9 cellular contexts compared by ENCODE assay signal in the genomic region with DNA sequence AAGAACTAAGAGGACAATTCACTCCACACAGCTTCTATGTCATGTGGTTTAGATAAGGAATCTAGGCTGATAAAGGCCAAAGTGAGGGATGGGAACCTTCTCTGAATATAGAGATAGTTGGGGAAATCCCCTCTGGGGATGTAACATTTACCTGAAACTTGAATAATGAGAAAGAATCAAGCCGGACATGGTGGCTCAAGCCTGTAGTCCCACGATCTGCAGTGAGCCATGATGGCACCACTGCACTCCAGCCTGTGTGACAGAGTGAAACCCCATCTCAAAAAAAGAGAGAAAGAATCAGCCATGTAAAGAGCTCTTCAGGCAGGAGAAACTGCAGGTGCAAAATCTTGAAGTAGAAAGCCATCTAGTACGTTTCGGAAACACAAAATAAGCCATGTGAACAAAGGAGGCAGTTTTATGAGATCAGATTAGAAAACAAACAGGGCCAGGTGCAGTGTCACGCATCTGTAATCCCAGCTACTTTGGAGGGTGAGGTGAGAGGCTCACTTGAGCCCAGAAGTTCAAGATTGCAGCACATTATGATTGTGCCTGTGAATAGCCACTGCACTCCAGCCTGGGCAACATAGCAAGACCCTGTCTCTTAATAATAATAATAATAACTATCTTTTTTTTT. TPM values are rescaled to one million over a fixed set of nuclear protein-coding genes. Genes with fewer than 3 reads are reported as not detected.
DNase-seq lines count a peak whose midpoint lies in the region; ATAC-seq and TF ChIP-seq lines count a peak whose summit lies in the region.
"Had no signal": no experiment of that assay in that cellular context is flagged by ENCODE, and none has a peak within 500 bp of the region (broad histone marks: within the 10 kb centered on the region; RNA-seq: fewer than 3 reads in every experiment).

No MANE protein-coding gene starts in this region.

- no peak overlapping the region for H3K27ac ChIP-seq in CD4-positive, alpha-beta memory T cell (ENCODE audit: low read depth, low read length)

- intact Hi-C loops in activated T-helper 2 cell treated with anti-CD3 and anti-CD28 coated beads, Interferon-gamma antibody, Interleukin-2, Interleukin-4, amounts not matched to agents 10 μg/mL and 5 μg/mL and 100 μg/mL, durations not matched to agents 14 hours and 24 hours and 36 hours (cut with micrococcal nuclease), result no loop called here
- intact Hi-C loops in CD4-positive, alpha-beta memory T cell (cut with micrococcal nuclease), result no loop called here

- H3K4me3 Mint-ChIP-seq in activated T-helper 2 cell treated with anti-CD3 and anti-CD28 coated beads, Interferon-gamma antibody, Interleukin-2, Interleukin-4, amounts not matched to agents 10 μg/mL and 5 μg/mL and 100 μg/mL, durations not matched to agents 14 hours and 24 hours and 36 hours (ENCODE audit: low read depth), result no peak overlapping the region
- peak overlapping the region in 1 of 8 donors; percentile 14 for H3K4me3 Mint-ChIP-seq in CD4-positive, alpha-beta memory T cell
- no peak overlapping the region for H3K4me3 Mint-ChIP-seq in HFFc6
- H3K4me3 Mint-ChIP-seq: activated naive CD4-positive, alpha-beta T cell treated with anti-CD3 and anti-CD28 coated beads, Interleukin-2, amount 50 U/mL, for 24 hours had no signal

- no peaks in the 10 kb centered on the region for H3K36me3 Mint-ChIP-seq in activated T-helper 2 cell treated with anti-CD3 and anti-CD28 coated beads, Interferon-gamma antibody, Interleukin-2, Interleukin-4, amounts not matched to agents 10 μg/mL and 5 μg/mL and 100 μg/mL, durations not matched to agents 14 hours and 24 hours and 36 hours (ENCODE audit: low read depth)
- H3K36me3 Mint-ChIP-seq in CD4-positive, alpha-beta memory T cell, result peaks cover 0 to 2% of the 10 kb centered on the region in 2 donors
- peaks cover 1% of the 10 kb centered on the region for H3K36me3 Mint-ChIP-seq in HFFc6 (ENCODE audit: low read depth)
- H3K36me3 Mint-ChIP-seq: activated naive CD4-positive, alpha-beta T cell treated with anti-CD3 and anti-CD28 coated beads, Interleukin-2, amount 50 U/mL, for 24 hours had no signal

- H3K27ac Mint-ChIP-seq in activated T-helper 2 cell treated with anti-CD3 and anti-CD28 coated beads, Interferon-gamma antibody, Interleukin-2, Interleukin-4, amounts not matched to agents 10 μg/mL and 5 μg/mL and 100 μg/mL, durations not matched to agents 14 hours and 24 hours and 36 hours, result no peak overlapping the region
- H3K27ac Mint-ChIP-seq in CD4-positive, alpha-beta memory T cell, result no peak overlapping the region
- no peak overlapping the region for H3K27ac Mint-ChIP-seq in HFFc6
- H3K27ac Mint-ChIP-seq: activated naive CD4-positive, alpha-beta T cell treated with anti-CD3 and anti-CD28 coated beads, Interleukin-2, amount 50 U/mL, for 24 hours had no signal

- H3K4me3 ChIP-seq in GM12865 (ENCODE audit: low read depth, low read length), result peak overlapping the region; percentile 16; the same call in 1 of the 2 replicates
- H3K4me3 ChIP-seq in CD4-positive, alpha-beta memory T cell (ENCODE audit: low read length in 2 of 2), result no peak overlapping the region

- peaks cover 37% of the 10 kb centered on the region for H3K27me3 Mint-ChIP-seq in activated T-helper 2 cell treated with anti-CD3 and anti-CD28 coated beads, Interferon-gamma antibody, Interleukin-2, Interleukin-4, amounts not matched to agents 10 μg/mL and 5 μg/mL and 100 μg/mL, durations not matched to agents 14 hours and 24 hours and 36 hours (ENCODE audit: low read depth)
- peaks cover 0 to 2% of the 10 kb centered on the region in 2 donors for H3K27me3 Mint-ChIP-seq in CD4-positive, alpha-beta memory T cell
- H3K27me3 Mint-ChIP-seq in HFFc6 (ENCODE audit: insufficient read depth), result peaks cover 2% of the 10 kb centered on the region; the same call in 1 of the 2 replicates
- H3K27me3 Mint-ChIP-seq: activated naive CD4-positive, alpha-beta T cell treated with anti-CD3 and anti-CD28 coated beads, Interleukin-2, amount 50 U/mL, for 24 hours had no signal

- no peaks in the 10 kb centered on the region for H3K9me3 ChIP-seq in CD4-positive, alpha-beta memory T cell (ENCODE audit: control insufficient read depth in 1 of 2, low read length in 2 of 2)

- H3K9me3 Mint-ChIP-seq in activated T-helper 2 cell treated with anti-CD3 and anti-CD28 coated beads, Interferon-gamma antibody, Interleukin-2, Interleukin-4, amounts not matched to agents 10 μg/mL and 5 μg/mL and 100 μg/mL, durations not matched to agents 14 hours and 24 hours and 36 hours, result no peaks in the 10 kb centered on the region
- H3K9me3 Mint-ChIP-seq in CD4-positive, alpha-beta memory T cell, result no peaks in the 10 kb centered on the region
- H3K9me3 Mint-ChIP-seq in HFFc6, result no peaks in the 10 kb centered on the region
- H3K9me3 Mint-ChIP-seq: activated naive CD4-positive, alpha-beta T cell treated with anti-CD3 and anti-CD28 coated beads, Interleukin-2, amount 50 U/mL, for 24 hours had no signal

- TF ChIP-seq CTCF in GM12865 (IDR thresholded peaks at IDR 0.05; ENCODE audit: insufficient read depth, low read depth, low read length, missing control alignments), result no peak
- TF ChIP-seq CTCF in HFFc6 (IDR thresholded peaks at IDR 0.05), result no peak

- POLR2A ChIA-PET in CD4-positive, alpha-beta memory T cell (lab: Charles Lee; ENCODE audit: partially characterized antibody), result no interaction called here

- no peaks in the 10 kb centered on the region for H3K27me3 ChIP-seq in CD4-positive, alpha-beta memory T cell (ENCODE audit: insufficient read depth, low read length)

- DNase-seq in GM12865 (ENCODE audit: low read depth), result peak; percentile 95
- peak; percentile 78 for DNase-seq in NCI-H345 (lab: John Stamatoyannopoulos, UW)
- no peak for DNase-seq in activated T-helper 2 cell treated with anti-CD3 and anti-CD28 coated beads, Interferon-gamma antibody, Interleukin-2, Interleukin-4, amounts not matched to agents 10 μg/mL and 5 μg/mL and 100 μg/mL, durations not matched to agents 14 hours and 24 hours and 36 hours (ENCODE audit: low spot score)
- no peak for DNase-seq in CD4-positive, alpha-beta memory T cell
- DNase-seq in HFFc6, result no peak
- DNase-seq in RPMI8226, result no peak

- H3K4me1 Mint-ChIP-seq in activated T-helper 2 cell treated with anti-CD3 and anti-CD28 coated beads, Interferon-gamma antibody, Interleukin-2, Interleukin-4, amounts not matched to agents 10 μg/mL and 5 μg/mL and 100 μg/mL, durations not matched to agents 14 hours and 24 hours and 36 hours (ENCODE audit: low read depth), result peaks cover 14% of the 10 kb centered on the region
- H3K4me1 Mint-ChIP-seq in CD4-positive, alpha-beta memory T cell, result peaks cover 7 to 24% (median 16%) of the 10 kb centered on the region in 4 donors
- H3K4me1 Mint-ChIP-seq in HFFc6 (ENCODE audit: low read depth), result peaks cover 12% of the 10 kb centered on the region

- H3K4me1 ChIP-seq in CD4-positive, alpha-beta memory T cell (ENCODE audit: insufficient read depth, low read length), result peaks cover 9% of the 10 kb centered on the region

- CTCF ChIA-PET in CD4-positive, alpha-beta memory T cell (lab: Charles Lee; ENCODE audit: partially characterized antibody), result interaction anchor here (1.6 kb wide), 1 partner anchor 169 kb away, joined by 4 read pairs; no protein-coding TSS in a partner anchor

- peak; percentile 74 for ATAC-seq in GM19468 (IDR thresholded peaks at IDR 0.05; ENCODE audit: extremely low read depth, unreplicated experiment)
- peak; percentile 68 for ATAC-seq in HG03097 (IDR thresholded peaks at IDR 0.05; ENCODE audit: low FRiP score, unreplicated experiment)

- H3K36me3 ChIP-seq in CD4-positive, alpha-beta memory T cell (ENCODE audit: insufficient read depth, low read length), result no peaks in the 10 kb centered on the region

RNA-seq across cellular contexts. Expression of gene DNMBP, which starts 4.5 kb away (rescaled TPM):
- total RNA-seq in activated T-helper 2 cell treated with anti-CD3 and anti-CD28 coated beads, Interferon-gamma antibody, Interleukin-2, Interleukin-4, amounts not matched to agents 10 μg/mL and 5 μg/mL and 100 μg/mL, durations not matched to agents 14 hours and 24 hours and 36 hours, result 1.0 and 1.2 TPM in 2 replicates
- total RNA-seq in CD4-positive, alpha-beta memory T cell, result 1 to 10 TPM; 3.8 to 4.0 TPM
- polyA plus RNA-seq in CD4-positive, alpha-beta memory T cell, result 1 to 10 TPM in 1 of 2 donors, not detected in 1; 1.4 TPM
- total RNA-seq in HFFc6 (2021; fragmentation: NEBNext Ultra II Directional; extraction: Animal tissue kit (Norgen Biotek cat#: 25700)), result 10 to 100 TPM; 24.9 to 44.7 (median 28.6) TPM

Comparison
In these comparisons a context has a peak if more than half of its experiments do, and no peak if none do; other contexts are left out.
1. DNase-seq: peak in GM12865 (single experiment) and NCI-H345 (single experiment); none in activated T-helper 2 cell treated with anti-CD3 and anti-CD28 coated beads, Interferon-gamma antibody, Interleukin-2, Interleukin-4, amounts not matched to agents 10 μg/mL and 5 μg/mL and 100 μg/mL, durations not matched to agents 14 hours and 24 hours and 36 hours (single experiment), CD4-positive, alpha-beta memory T cell (0 of 5), HFFc6 (single experiment) and RPMI8226 (single experiment).
2. RNA of gene DNMBP, which starts 4.5 kb away (total RNA-seq): 24.9 to 44.7 TPM in HFFc6; 3.8 to 4.0 TPM in CD4-positive, alpha-beta memory T cell and 1.0 to 1.2 TPM in activated T-helper 2 cell treated with anti-CD3 and anti-CD28 coated beads, Interferon-gamma antibody, Interleukin-2, Interleukin-4, amounts not matched to agents 10 μg/mL and 5 μg/mL and 100 μg/mL, durations not matched to agents 14 hours and 24 hours and 36 hours; every median in the first group is over 4 times any median in the second.